17 cellular contexts compared by ENCODE assay signal in the genomic region with DNA sequence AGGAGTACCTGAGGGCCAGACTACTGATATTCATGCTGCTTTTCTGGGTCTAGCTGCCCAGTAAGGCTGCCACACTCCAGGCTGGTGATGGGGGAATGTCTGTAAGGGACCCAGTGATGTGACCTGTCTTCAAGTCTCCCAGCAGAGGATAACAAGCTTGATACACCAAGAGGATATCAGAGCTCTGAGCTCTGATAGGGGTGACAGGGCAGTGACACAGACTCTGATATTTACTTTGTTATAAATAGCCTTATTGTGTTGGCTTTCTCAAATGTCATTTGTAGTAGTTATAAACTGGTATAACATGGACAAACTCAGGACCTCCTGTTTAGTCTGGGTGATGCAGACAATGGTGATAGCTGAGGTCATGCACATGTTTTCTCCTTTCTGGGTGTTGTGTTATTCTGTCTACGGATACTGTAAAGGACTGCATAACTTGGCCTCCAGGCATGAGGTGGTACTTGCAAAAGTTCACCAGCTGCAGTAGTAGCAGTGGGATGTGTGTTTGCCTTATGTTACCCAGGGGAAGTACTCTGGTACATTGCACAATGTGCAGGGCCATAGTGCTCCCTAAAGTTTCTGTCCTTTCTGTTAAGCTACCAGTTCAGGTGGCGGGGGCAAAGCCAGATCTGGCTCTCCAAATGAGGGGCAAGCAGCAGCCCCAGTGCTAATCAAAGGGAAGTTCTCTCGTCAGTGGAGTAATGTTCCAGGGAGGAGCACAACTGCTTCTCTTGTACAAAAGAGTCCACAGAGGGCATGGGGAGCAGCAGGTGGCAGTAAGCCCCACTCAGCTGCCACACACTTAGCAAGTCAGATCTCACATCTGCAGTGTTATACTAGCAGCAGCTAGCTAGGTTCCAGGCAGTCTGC.
DNase-seq lines count a peak whose midpoint lies in the region; ATAC-seq, FAIRE-seq and TF ChIP-seq lines count a peak whose summit lies in the region.
"Had no signal": no experiment of that assay in that cellular context is flagged by ENCODE, and none has a peak within 500 bp of the region (broad histone marks: within the 10 kb centered on the region; RNA-seq: fewer than 3 reads in every experiment).

No MANE protein-coding gene starts in this region.

- no peaks in the 10 kb centered on the region for H3K36me3 Mint-ChIP-seq in neural progenitor cell

- H3K4me2 ChIP-seq in neural progenitor cell (no peak overlapping the region), HepG2 (ENCODE audit: low read depth, low read length) (no peak overlapping the region)

- peaks cover 4% of the 10 kb centered on the region for H3K27me3 Mint-ChIP-seq in neural progenitor cell (ENCODE audit: insufficient read depth, low read depth)
- H3K27me3 Mint-ChIP-seq: CD4-positive, alpha-beta T cell had no signal

- H3F3A ChIP-seq in neural progenitor cell (ENCODE audit: low read depth) = no peaks in the 10 kb centered on the region

- DNase-seq in DMS53 treated with DMSO at 0.1 percent for 48 hours (lab: John Stamatoyannopoulos, UW; ENCODE audit: unreplicated experiment) (peak; percentile 23), NCI-H2171 treated with DMSO at 0.1 percent for 48 hours (lab: John Stamatoyannopoulos, UW) (peak; percentile 45), heart left ventricle (peak in 1 of 5 donors; percentile 25), neural progenitor cell (ENCODE audit: low spot score) (peak; percentile 8), HepG2 (ENCODE audit: low spot score) (no peak), NCI-H2029 (lab: John Stamatoyannopoulos, UW) (no peak)
- DNase-seq: BE2C; CD4-positive, alpha-beta T cell; DND-41; NCI-H1417; NCI-H187 treated with DMSO at 0.1 percent for 48 hours; NCI-H510A treated with DMSO at 0.1 percent for 48 hours; NK-92 treated with Interleukin-12 subunit alpha and Interleukin-12 subunit beta, amount 100 ng/mL, for 24 hours had no signal

- no peak for FAIRE-seq in HepG2 (lab: Jason Lieb, UNC)
- FAIRE-seq: G401.6, K562 had no signal

- TF ChIP-seq POLR2A in heart left ventricle (IDR thresholded peaks at IDR 0.05) = no peak
- TF ChIP-seq POLR2A in HepG2 (IDR thresholded peaks at IDR 0.05; ENCODE audit: insufficient read depth in 1 of 2, low read depth in 2 of 2, low read length in 2 of 2) = no peak

- no TSS peak for BruUV-seq in HepG2 (replicated peaks; lab: Mats Ljungman, UMichigan)

- peaks cover 7% of the 10 kb centered on the region for H3K9me3 Mint-ChIP-seq in neural progenitor cell

- H4K20me1 ChIP-seq in neural progenitor cell (ENCODE audit: low read depth) (no peaks in the 10 kb centered on the region), HepG2 (ENCODE audit: insufficient read depth, low read length) (no peaks in the 10 kb centered on the region)

- no peaks in the 10 kb centered on the region for H3K27me3 ChIP-seq in heart left ventricle
- H3K27me3 ChIP-seq in neural progenitor cell = no peaks in the 10 kb centered on the region
- no peaks in the 10 kb centered on the region; a peak in 1 of 5 replicates for H3K27me3 ChIP-seq in HepG2 (ENCODE audit: control insufficient read depth in 1 of 2, insufficient read depth in 2 of 2, low read length in 2 of 2)
- H3K27me3 ChIP-seq: BE2C, SJCRH30 had no signal

- H3K9ac ChIP-seq in neural progenitor cell (no peak overlapping the region), HepG2 (ENCODE audit: insufficient read depth, low read depth, low read length) (no peak overlapping the region)

- H3K4me3 ChIP-seq in heart left ventricle (no peak overlapping the region), neural progenitor cell (no peak overlapping the region), HepG2 (replicated peaks in 1 of 3; ENCODE audit: insufficient read depth in 1 of 3, low read depth in 2 of 3, low read length in 3 of 3) (no peak overlapping the region)
- H3K4me3 ChIP-seq: K562, SJCRH30 had no signal

- H3K9me3 ChIP-seq in heart left ventricle (peaks cover 0 to 4% (median 0%) of the 10 kb centered on the region in 12 donors), neural progenitor cell (ENCODE audit: low read depth) (no peaks in the 10 kb centered on the region), HepG2 (ENCODE audit: low read length) (no peaks in the 10 kb centered on the region)
- H3K9me3 ChIP-seq: BE2C, SJCRH30 had no signal

- intact Hi-C loops in heart left ventricle (cut with DNase I) = no loop called here
- intact Hi-C loops in HepG2 (cut with micrococcal nuclease; ENCODE audit: unreplicated experiment) = no loop called here

- H3K36me3 ChIP-seq in heart left ventricle = no peaks in the 10 kb centered on the region
- H3K36me3 ChIP-seq in neural progenitor cell = no peaks in the 10 kb centered on the region
- H3K36me3 ChIP-seq in HepG2 (replicated peaks in 1 of 2; ENCODE audit: control insufficient read depth in 1 of 2, insufficient read depth in 2 of 2, low read length in 2 of 2) = no peaks in the 10 kb centered on the region
- H3K36me3 ChIP-seq: BE2C, SJCRH30 had no signal

- TF ChIP-seq EP300 in HepG2 (IDR thresholded peaks at IDR 0.05; ENCODE audit: low read depth in 2 of 2, low read length in 2 of 2) (no peak), HepG2 (CRISPR knock-in tag; IDR thresholded peaks at IDR 0.05; ENCODE audit: borderline replicate concordance) (no peak)

- no peak overlapping the region for H3K4me3 Mint-ChIP-seq in neural progenitor cell
- H3K4me3 Mint-ChIP-seq: CD4-positive, alpha-beta T cell had no signal

- peak in 2 of 12 donors; percentile 14 to 15 for TF ChIP-seq CTCF in heart left ventricle (IDR thresholded peaks at IDR 0.05)
- TF ChIP-seq CTCF in neural progenitor cell (IDR thresholded peaks at IDR 0.05) = no peak
- no peak for TF ChIP-seq CTCF in HepG2 (CRISPR knock-in tag; IDR thresholded peaks at IDR 0.05)

- H2AFZ ChIP-seq in neural progenitor cell (replicated peaks) = peak overlapping the region; percentile 47
- no peak overlapping the region for H2AFZ ChIP-seq in HepG2 (ENCODE audit: low read length)

- in situ Hi-C loops in HepG2 (cut with HindIII; ENCODE audit: extremely low pct_ligation_motif_present, low pct_unique_long_range_greater_than_20kb) = no loop called here

- H3K27ac ChIP-seq in heart left ventricle (peak overlapping the region in 1 of 12 donors; percentile 3), neural progenitor cell (no peak overlapping the region), HepG2 (ENCODE audit: extremely low read length, insufficient read depth, low read length) (no peak overlapping the region)
- H3K27ac ChIP-seq: SJCRH30 had no signal

- no peak for TF ChIP-seq RAD21 in HepG2 (CRISPR knock-in tag; IDR thresholded peaks at IDR 0.05)

- CTCF ChIA-PET in HepG2 (lab: Yijun Ruan, JAX; ENCODE audit: low intra/inter-chr PET ratio, low total read pairs) = no interaction called here

- POLR2A ChIA-PET in HepG2 (lab: Yijun Ruan, JAX) = no interaction called here

- WGBS in heart left ventricle, 4 donors = 54 to 59% (median 56%) methylated on average over 3 of the region's 3 CpGs
- 25% methylated on average over 2 of the region's 3 CpGs for WGBS in HepG2 (ENCODE audit: low lambda C conversion rate)

- H3K4me1 ChIP-seq in heart left ventricle = peaks cover 0 to 20% (median 0%) of the 10 kb centered on the region in 12 donors
- peaks cover 10% of the 10 kb centered on the region for H3K4me1 ChIP-seq in neural progenitor cell
- H3K4me1 ChIP-seq in HepG2 (ENCODE audit: insufficient read depth, low read length) = no peaks in the 10 kb centered on the region
- H3K4me1 ChIP-seq: BE2C, SJCRH30 had no signal

- no peak overlapping the region for H3K27ac Mint-ChIP-seq in neural progenitor cell
- H3K27ac Mint-ChIP-seq: CD4-positive, alpha-beta T cell had no signal

- H3K79me2 ChIP-seq in neural progenitor cell (ENCODE audit: low read depth) (no peaks in the 10 kb centered on the region), HepG2 (ENCODE audit: insufficient read depth, low read length) (no peaks in the 10 kb centered on the region)

- peaks cover 11% of the 10 kb centered on the region for H3K4me1 Mint-ChIP-seq in neural progenitor cell

- ATAC-seq in heart left ventricle (peak; percentile 77 to 93 (median 82)), HepG2 (no peak), esophagus mucosa (no peak)
- ATAC-seq: K562 had no signal

TF ChIP-seq in HepG2, 621 proteins besides CTCF, POLR2A, EP300 and RAD21 (continues in another document):
- TF ChIP-seq ZNF678 (CRISPR knock-in tag; IDR thresholded peaks at IDR 0.05) (no peak), GZF1 (CRISPR knock-in tag; IDR thresholded peaks at IDR 0.05) (no peak), TBX2 (CRISPR knock-in tag; IDR thresholded peaks at IDR 0.05; ENCODE audit: borderline replicate concordance) (no peak), HCFC1 (IDR thresholded peaks at IDR 0.05; ENCODE audit: low read depth, low read length) (no peak), SKI (IDR thresholded peaks at IDR 0.05; ENCODE audit: partially characterized antibody) (no peak), HMGA1 (CRISPR knock-in tag; conservative IDR thresholded peaks at IDR 0.05) (no peak), ZNF75D (CRISPR knock-in tag; IDR thresholded peaks at IDR 0.05; ENCODE audit: borderline replicate concordance) (no peak)

Comparison
In these comparisons a context has a peak if more than half of its experiments do, and no peak if none do; other contexts are left out.
1. DNase-seq: peak in DMS53 treated with DMSO at 0.1 percent for 48 hours (single experiment), NCI-H2171 treated with DMSO at 0.1 percent for 48 hours (single experiment) and neural progenitor cell (single experiment); none in HepG2 (single experiment) and NCI-H2029 (single experiment).
2. ATAC-seq: peak in heart left ventricle (4 of 4); none in HepG2 (single experiment) and esophagus mucosa (single experiment).